8 cellular contexts compared by ENCODE assay signal in the genomic region with DNA sequence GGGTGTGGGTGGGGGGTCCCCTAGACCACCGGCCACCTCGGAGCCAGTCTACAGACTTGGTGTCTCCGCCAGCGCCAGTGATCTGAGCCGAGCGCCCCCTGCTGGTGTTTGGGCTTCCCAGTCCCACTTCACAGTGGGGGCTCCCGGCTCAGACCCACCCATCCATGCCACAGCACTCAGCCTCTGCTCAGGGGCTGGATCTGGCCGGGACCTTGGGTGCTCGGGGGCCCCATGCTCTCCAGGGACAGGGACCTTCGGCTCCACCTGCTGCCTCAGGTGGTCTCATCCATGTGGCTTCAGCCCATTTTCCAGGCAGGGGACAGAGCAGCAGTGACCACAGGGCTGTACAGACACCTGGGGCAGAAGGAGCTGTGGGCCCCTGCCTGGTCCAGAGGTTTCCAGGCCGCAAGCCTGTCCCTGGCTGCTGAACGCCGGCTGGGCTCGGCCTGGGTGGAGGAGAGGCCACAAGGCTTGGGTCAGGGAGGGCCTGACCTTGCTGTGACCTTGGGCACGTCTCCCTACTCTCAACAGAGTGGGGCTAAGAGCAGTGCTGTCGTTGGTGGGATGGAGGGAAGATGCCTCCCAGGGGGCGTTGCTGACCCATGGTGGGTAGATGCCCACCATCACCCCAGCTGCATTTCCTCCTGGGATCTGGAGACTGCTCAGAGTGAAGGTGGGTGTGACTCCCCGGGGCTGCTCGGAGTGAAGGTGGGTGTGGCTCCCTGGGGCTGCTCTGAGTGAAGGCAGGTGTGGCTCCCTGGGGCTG.
DNase-seq lines count a peak whose midpoint lies in the region; ATAC-seq, FAIRE-seq and TF ChIP-seq lines count a peak whose summit lies in the region.

No MANE protein-coding gene starts in this region.

- no peak overlapping the region for H3K9ac ChIP-seq in endothelial cell of umbilical vein (replicated peaks; ENCODE audit: extremely low read depth, insufficient read depth, low read length)

- no peaks in the 10 kb centered on the region for H3K9me1 ChIP-seq in endothelial cell of umbilical vein (replicated peaks; ENCODE audit: control insufficient read depth, extremely low read depth, insufficient read depth, low read length)

- in situ Hi-C loops in GM13977 (cut with MboI; ENCODE audit: low pct_unique_long_range_greater_than_20kb, low sequenced_read_pairs, unreplicated experiment) = no loop called here

- no peak overlapping the region for H3K4me2 ChIP-seq in endothelial cell of umbilical vein (ENCODE audit: insufficient read depth, low read length)

- peaks cover 0 to 6% (median 0%) of the 10 kb centered on the region in 5 donors for H3K36me3 Mint-ChIP-seq in naive thymus-derived CD4-positive, alpha-beta T cell

- TF ChIP-seq CTCF in GM13977 (IDR thresholded peaks at IDR 0.05; ENCODE audit: extremely low read depth, insufficient read depth, missing control alignments) (peak; percentile 52), endothelial cell of umbilical vein (IDR thresholded peaks at IDR 0.05; ENCODE audit: extremely low read depth in 1 of 2, insufficient read depth in 1 of 2, low read depth in 1 of 2, low read length in 2 of 2) (peak; percentile 60 to 75)

- peaks cover 12 to 31% (median 26%) of the 10 kb centered on the region in 7 donors for H3K4me1 Mint-ChIP-seq in naive thymus-derived CD4-positive, alpha-beta T cell

- H3K36me3 ChIP-seq in endothelial cell of umbilical vein (ENCODE audit: control insufficient read depth in 2 of 2, extremely low read depth in 1 of 2, insufficient read depth in 2 of 2, low read length in 2 of 2) = no peaks in the 10 kb centered on the region
- H3K36me3 ChIP-seq in naive thymus-derived CD4-positive, alpha-beta T cell (ENCODE audit: control insufficient read depth in 2 of 3, insufficient read depth in 3 of 3, low read length in 3 of 3) = no peaks in the 10 kb centered on the region

- H3K27me3 ChIP-seq in endothelial cell of umbilical vein (ENCODE audit: control insufficient read depth in 2 of 2, insufficient read depth in 2 of 2, low read length in 2 of 2) = no peaks in the 10 kb centered on the region
- peaks cover 0 to 5% of the 10 kb centered on the region in 2 donors for H3K27me3 ChIP-seq in naive thymus-derived CD4-positive, alpha-beta T cell (ENCODE audit: control insufficient read depth in 2 of 2, insufficient read depth in 2 of 2, low read length in 2 of 2)

- dilution Hi-C loops in endothelial cell of umbilical vein (cut with MboI; ENCODE audit: extremely low pct_ligation_motif_present, low sequenced_read_pairs) = no loop called here

- no peak for ATAC-seq in HG02970 (IDR thresholded peaks at IDR 0.05; ENCODE audit: low FRiP score, unreplicated experiment)
- no peak for ATAC-seq in naive thymus-derived CD4-positive, alpha-beta T cell

- POLR2A ChIA-PET in endothelial cell of umbilical vein (lab: Charles Lee) = no interaction called here
- POLR2A ChIA-PET in naive thymus-derived CD4-positive, alpha-beta T cell (lab: Charles Lee) = no interaction called here

- peaks cover 0 to 25% (median 12%) of the 10 kb centered on the region in 5 donors for H3K27me3 Mint-ChIP-seq in naive thymus-derived CD4-positive, alpha-beta T cell

- no peak for TF ChIP-seq POLR2A in endothelial cell of umbilical vein (IDR thresholded peaks at IDR 0.05; ENCODE audit: low read depth, low read length)

- CTCF ChIA-PET in endothelial cell of umbilical vein (lab: Charles Lee) = interaction anchor here (1.0 to 4.2 kb wide), 4 partner anchors 38 to 340 kb away, joined by 3 to 32 read pairs (median 8); no protein-coding TSS in a partner anchor
- CTCF ChIA-PET in naive thymus-derived CD4-positive, alpha-beta T cell (lab: Charles Lee) = interaction anchor here (0.6 to 0.7 kb wide), 2 partner anchors 12 to 79 kb away, joined by 3 to 4 read pairs; no protein-coding TSS in a partner anchor

- no peak overlapping the region for H3K4me3 ChIP-seq in endothelial cell of umbilical vein (replicated peaks in 1 of 3; ENCODE audit: insufficient read depth in 1 of 3, low read depth in 1 of 3, low read length in 3 of 3)
- H3K4me3 ChIP-seq in naive thymus-derived CD4-positive, alpha-beta T cell (ENCODE audit: low read length) = no peak overlapping the region

- H3K27ac ChIP-seq in endothelial cell of umbilical vein (ENCODE audit: insufficient read depth, low read depth, low read length) = no peak overlapping the region
- H3K27ac ChIP-seq in naive thymus-derived CD4-positive, alpha-beta T cell (ENCODE audit: low read depth, low read length) = no peak overlapping the region

- H2AFZ ChIP-seq in endothelial cell of umbilical vein (ENCODE audit: low read depth, low read length) = no peak overlapping the region

- no peaks in the 10 kb centered on the region for H3K9me3 ChIP-seq in endothelial cell of umbilical vein (replicated peaks; ENCODE audit: control insufficient read depth, insufficient read depth, low read length)
- H3K9me3 ChIP-seq in naive thymus-derived CD4-positive, alpha-beta T cell (ENCODE audit: control insufficient read depth in 2 of 3, low read length in 3 of 3) = no peaks in the 10 kb centered on the region

- H3K9me3 Mint-ChIP-seq in naive thymus-derived CD4-positive, alpha-beta T cell = peaks cover 0 to 6% (median 0%) of the 10 kb centered on the region in 11 donors

- no TSS peak for BruUV-seq in endothelial cell of umbilical vein (replicated peaks; lab: Mats Ljungman, UMichigan)

- FAIRE-seq in endothelial cell of umbilical vein (lab: Jason Lieb, UNC) = no peak

- intact Hi-C loops in endothelial cell of umbilical vein (cut with micrococcal nuclease) = loop anchor here (1.0 to 5.0 kb wide), 3 partner anchors 37 to 147 kb away; a partner anchor contains a TSS
- intact Hi-C loops in naive thymus-derived CD4-positive, alpha-beta T cell (cut with micrococcal nuclease) = no loop called here

- DNase-seq in GM13977 (ENCODE audit: low spot score) (peak; percentile 55), RPMI8226 (peak; percentile 54), endothelial cell of umbilical vein (ENCODE audit: low read depth, low spot score) (peak; percentile 14), HPDE6-E6E7 (ENCODE audit: extremely low spot score) (no peak), NCI-H187 treated with DMSO at 0.1 percent for 48 hours (lab: John Stamatoyannopoulos, UW) (no peak)
- DNase-seq in stimulated activated CD4-positive, alpha-beta T cell treated with anti-CD3 and anti-CD28 coated beads, Interleukin-2, amount 100 ng/mL, for 48 hours = peak; percentile 37 to 43
- no peak for DNase-seq in naive thymus-derived CD4-positive, alpha-beta T cell

- H3K79me2 ChIP-seq in endothelial cell of umbilical vein (ENCODE audit: control insufficient read depth, insufficient read depth, low read length) = no peaks in the 10 kb centered on the region

- H4K20me1 ChIP-seq in endothelial cell of umbilical vein (replicated peaks; ENCODE audit: control insufficient read depth, extremely low read depth, insufficient read depth, low read length) = no peaks in the 10 kb centered on the region

- peak overlapping the region in 1 of 9 donors; percentile 33 for H3K27ac Mint-ChIP-seq in naive thymus-derived CD4-positive, alpha-beta T cell

- peak overlapping the region in 1 of 10 donors; percentile 30 for H3K4me3 Mint-ChIP-seq in naive thymus-derived CD4-positive, alpha-beta T cell

- H3K4me1 ChIP-seq in endothelial cell of umbilical vein (ENCODE audit: control insufficient read depth, extremely low read depth, insufficient read depth, low read length) = no peaks in the 10 kb centered on the region
- H3K4me1 ChIP-seq in naive thymus-derived CD4-positive, alpha-beta T cell (ENCODE audit: control insufficient read depth in 2 of 2, insufficient read depth in 2 of 2, low read length in 2 of 2) = peaks cover 0 to 8% of the 10 kb centered on the region in 2 donors

TF ChIP-seq in endothelial cell of umbilical vein, 7 proteins besides CTCF, POLR2A, EP300 and RAD21:
- no peak for TF ChIP-seq MYC (IDR thresholded peaks at IDR 0.05; ENCODE audit: low read depth, low read length)
- TF ChIP-seq POLR2AphosphoS5 (IDR thresholded peaks at IDR 0.05; ENCODE audit: insufficient read depth, low read depth, low read length) = no peak
- TF ChIP-seq FOS (IDR thresholded peaks at IDR 0.05; ENCODE audit: borderline replicate concordance, insufficient read depth, low read length) = no peak
TF ChIP-seq in endothelial cell of umbilical vein: peak in this region for 0.

Comparison
In these comparisons a context has a peak if more than half of its experiments do, and no peak if none do; other contexts are left out.
1. DNase-seq: peak in GM13977 (single experiment), RPMI8226 (single experiment), endothelial cell of umbilical vein (single experiment) and stimulated activated CD4-positive, alpha-beta T cell treated with anti-CD3 and anti-CD28 coated beads, Interleukin-2, amount 100 ng/mL, for 48 hours (2 of 2); none in HPDE6-E6E7 (single experiment), NCI-H187 treated with DMSO at 0.1 percent for 48 hours (single experiment) and naive thymus-derived CD4-positive, alpha-beta T cell (0 of 9).